8 cellular contexts compared by ENCODE assay signal in genomic region chr10:123007558-123008378, GRCh38. TPM values are rescaled to one million over a fixed set of nuclear protein-coding genes. Genes with fewer than 3 reads are reported as not detected.
DNase-seq lines count a peak whose midpoint lies in the region; ATAC-seq and TF ChIP-seq lines count a peak whose summit lies in the region.

No MANE protein-coding gene starts in this region.

- H3K9me3 ChIP-seq in adipocyte (ENCODE audit: control insufficient read depth, low read length) (no peaks in the 10 kb centered on the region), right cardiac atrium (ENCODE audit: control insufficient read depth, low read length) (no peaks in the 10 kb centered on the region)

- H3K9ac ChIP-seq in adipocyte (ENCODE audit: low read length): peak overlapping the region; percentile 96
- peak overlapping the region; percentile 82 for H3K9ac ChIP-seq in rectal smooth muscle tissue (ENCODE audit: low read length)

- H3K27ac ChIP-seq in right cardiac atrium (ENCODE audit: low read length) (peak overlapping the region; percentile 71), rectal smooth muscle tissue (ENCODE audit: low read depth, low read length) (peak overlapping the region; percentile 92)

- DNase-seq in BJ (ENCODE audit: low read depth): no peak
- peak; percentile 58 for DNase-seq in HPDE6-E6E7 (ENCODE audit: extremely low spot score)
- DNase-seq in SK-MEL-5 (ENCODE audit: low read depth, low spot score): peak; percentile 36
- DNase-seq in adipocyte (ENCODE audit: low read depth): peak; percentile 84
- DNase-seq in right cardiac atrium: peak in 1 of 3 donors; percentile 53

- in situ Hi-C loops in SK-MEL-5 (cut with HindIII; ENCODE audit: low pct_unique_long_range_greater_than_20kb, low sequenced_read_pairs): no loop called here

- CTCF ChIA-PET in BJ (lab: Yijun Ruan, JAX): interaction anchor here (0.7 to 1.7 kb wide), 5 partner anchors 8 to 27 kb away, joined by 3 to 6 read pairs (median 4); partner anchors contain the start of gene PSTK

- H3K27me3 ChIP-seq in BJ (ENCODE audit: control insufficient read depth, insufficient read depth, low read length) (no peaks in the 10 kb centered on the region), adipocyte (replicated peaks; ENCODE audit: control insufficient read depth, insufficient read depth, low read length) (no peaks in the 10 kb centered on the region), right cardiac atrium (ENCODE audit: control insufficient read depth, insufficient read depth) (no peaks in the 10 kb centered on the region), rectal smooth muscle tissue (ENCODE audit: control insufficient read depth, insufficient read depth, low read length) (no peaks in the 10 kb centered on the region)

- H3K4me1 ChIP-seq in adipocyte (ENCODE audit: control insufficient read depth, insufficient read depth, low read length): peaks cover 18% of the 10 kb centered on the region
- H3K4me1 ChIP-seq in right cardiac atrium (ENCODE audit: control insufficient read depth, insufficient read depth, low read length): no peaks in the 10 kb centered on the region
- H3K4me1 ChIP-seq in rectal smooth muscle tissue (ENCODE audit: control insufficient read depth, insufficient read depth, low read length): peaks cover 11% of the 10 kb centered on the region

- H3K36me3 ChIP-seq in BJ (ENCODE audit: control insufficient read depth, insufficient read depth, low read length) (no peaks in the 10 kb centered on the region), adipocyte (ENCODE audit: control insufficient read depth, insufficient read depth, low read length, severe bottlenecking) (no peaks in the 10 kb centered on the region), rectal smooth muscle tissue (ENCODE audit: control insufficient read depth, insufficient read depth, low read length) (no peaks in the 10 kb centered on the region)

- POLR2A ChIA-PET in BJ (lab: Charles Lee): interaction anchor here (0.5 kb wide), 1 partner anchor 12 kb away, joined by 7 read pairs; no protein-coding TSS in a partner anchor

- intact Hi-C loops in right cardiac atrium (cut with DNase I): no loop called here

- ATAC-seq in GM19351 (IDR thresholded peaks at IDR 0.05; ENCODE audit: unreplicated experiment) (peak; percentile 56), right cardiac atrium (peak; percentile 24 to 53), HG03025 (IDR thresholded peaks at IDR 0.05; ENCODE audit: low FRiP score, unreplicated experiment) (no peak)

- WGBS in right cardiac atrium: 2% methylated on average over 34 of the region's 34 CpGs

- H3K4me3 ChIP-seq in BJ (ENCODE audit: low read depth, low read length): peak overlapping the region; percentile 88
- H3K4me3 ChIP-seq in adipocyte (ENCODE audit: low read length): peak overlapping the region; percentile 86
- H3K4me3 ChIP-seq in right cardiac atrium (ENCODE audit: low read length): peak overlapping the region; percentile 87
- peak overlapping the region; percentile 92 for H3K4me3 ChIP-seq in rectal smooth muscle tissue (ENCODE audit: low read length)

- TF ChIP-seq CTCF in BJ (IDR thresholded peaks at IDR 0.05; ENCODE audit: insufficient read depth, low read depth, low read length): no peak

RNA-seq across cellular contexts. Expression of gene IKZF5, which starts 0.8 kb away (rescaled TPM):
- polyA plus RNA-seq in BJ (2011; rRNA removed): 4.9 and 6.6 TPM in 2 replicates
- 3.5 and 4.8 TPM in 2 replicates for polyA minus RNA-seq in BJ (2011; rRNA and poly(A)+ RNA removed)
- total RNA-seq in SK-MEL-5 (2014; rRNA removed; shearing (Covaris generic)): 3.4 TPM in 2 replicates
- 5.4 and 5.7 TPM in 2 replicates for polyA plus RNA-seq in SK-MEL-5 (2015; cell fraction: cytosol; rRNA removed)
- 16.3 and 19.3 TPM in 2 replicates for polyA plus RNA-seq in SK-MEL-5 (2015; cell fraction: nucleus; rRNA removed)
- 10 to 100 TPM; 12.2 to 15.0 (median 13.0) TPM for total RNA-seq in right cardiac atrium
- 5.7 TPM for polyA plus RNA-seq in right cardiac atrium

RNA-seq across cellular contexts. Expression of gene ACADSB, which starts 1.0 kb away (rescaled TPM):
- polyA plus RNA-seq in BJ (2011; rRNA removed): 5.2 and 9.3 TPM in 2 replicates
- polyA minus RNA-seq in BJ (2011; rRNA and poly(A)+ RNA removed): 2.1 and 3.6 TPM in 2 replicates
- total RNA-seq in SK-MEL-5 (2014; rRNA removed; shearing (Covaris generic)): 8.4 and 8.8 TPM in 2 replicates
- polyA plus RNA-seq in SK-MEL-5 (2015; cell fraction: cytosol; rRNA removed): 8.5 and 9.8 TPM in 2 replicates
- polyA plus RNA-seq in SK-MEL-5 (2015; cell fraction: nucleus; rRNA removed): 12.5 and 13.5 TPM in 2 replicates
- 10 to 100 TPM; 59.4 to 90.9 (median 73.1) TPM for total RNA-seq in right cardiac atrium
- polyA plus RNA-seq in right cardiac atrium: 19.5 TPM

RNA-seq across cellular contexts. Expression of gene PSTK, which starts 27.6 kb away (rescaled TPM):
- 3.0 and 5.5 TPM in 2 replicates for polyA plus RNA-seq in BJ (2011; rRNA removed)
- polyA minus RNA-seq in BJ (2011; rRNA and poly(A)+ RNA removed): 0.62 and 1.0 TPM in 2 replicates
- 5.0 and 9.8 TPM in 2 replicates for total RNA-seq in SK-MEL-5 (2014; rRNA removed; shearing (Covaris generic))
- polyA plus RNA-seq in SK-MEL-5 (2015; cell fraction: cytosol; rRNA removed): 3.3 and 4.7 TPM in 2 replicates
- 10.3 and 19.0 TPM in 2 replicates for polyA plus RNA-seq in SK-MEL-5 (2015; cell fraction: nucleus; rRNA removed)
- total RNA-seq in right cardiac atrium: 1 to 10 TPM; 1.0 to 5.1 (median 4.0) TPM
- polyA plus RNA-seq in right cardiac atrium: 4.9 TPM

RNA-seq across cellular contexts. Expression of gene C10orf88, which starts 53.7 kb away (rescaled TPM):
- 2.0 and 4.4 TPM in 2 replicates for polyA plus RNA-seq in BJ (2011; rRNA removed)
- 2.6 and 2.9 TPM in 2 replicates for polyA minus RNA-seq in BJ (2011; rRNA and poly(A)+ RNA removed)
- 9.7 and 12.5 TPM in 2 replicates for total RNA-seq in SK-MEL-5 (2014; rRNA removed; shearing (Covaris generic))
- polyA plus RNA-seq in SK-MEL-5 (2015; cell fraction: cytosol; rRNA removed): 7.1 and 7.3 TPM in 2 replicates
- polyA plus RNA-seq in SK-MEL-5 (2015; cell fraction: nucleus; rRNA removed): 11.0 and 12.5 TPM in 2 replicates
- 1 to 10 TPM; 5.2 to 7.8 (median 6.9) TPM for total RNA-seq in right cardiac atrium
- 4.1 TPM for polyA plus RNA-seq in right cardiac atrium
